9 cellular contexts compared by ENCODE assay signal in the genomic region with DNA sequence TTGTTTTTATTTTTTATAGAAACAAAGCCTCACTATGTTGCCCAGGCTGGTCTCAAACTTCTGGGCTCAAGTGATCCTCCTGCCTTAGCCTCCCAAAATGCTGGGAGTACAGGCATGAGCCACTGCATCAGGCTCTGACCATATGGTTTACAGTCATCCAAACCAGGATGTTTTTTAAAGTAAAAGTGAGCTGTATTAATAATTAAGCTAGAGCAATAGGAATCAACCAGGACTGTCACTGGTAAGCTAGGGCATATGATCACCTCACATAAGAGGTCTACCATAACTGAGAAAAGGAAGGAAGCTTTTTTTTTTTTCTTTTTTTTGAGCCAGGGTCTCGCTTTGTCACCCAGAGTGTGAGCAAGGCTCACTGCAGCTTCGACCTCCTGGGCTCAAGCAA.
"Had no signal": no experiment of that assay in that cellular context is flagged by ENCODE, and none has a peak within 500 bp of the region (broad histone marks: within the 10 kb centered on the region; RNA-seq: fewer than 3 reads in every experiment).

No MANE protein-coding gene starts in this region.

- H3K36me3 Mint-ChIP-seq: IgD-negative memory B cell had no signal

- H3K9me3 Mint-ChIP-seq: H9, IgD-negative memory B cell had no signal

- H3K9ac ChIP-seq: GM23248, KMS-11 had no signal

- H3K27me3 Mint-ChIP-seq: IgD-negative memory B cell had no signal

- H3K4me2 ChIP-seq: KMS-11 had no signal

- H2AFZ ChIP-seq: GM23248 had no signal

- H3K4me3 ChIP-seq: GM23248 had no signal

- H3K27ac Mint-ChIP-seq: H9, IgD-negative memory B cell had no signal

- DNase-seq: GM23248, H9, HCEC 1CT, KBM-7 had no signal

- FAIRE-seq: H1, H54, HTR-8/SVneo had no signal

- H3K4me3 Mint-ChIP-seq: H9, IgD-negative memory B cell had no signal

- H3K27ac ChIP-seq: GM23248, KMS-11 had no signal
